Comparison of ENCODE assay signal across 18 cellular contexts in the genomic region with DNA sequence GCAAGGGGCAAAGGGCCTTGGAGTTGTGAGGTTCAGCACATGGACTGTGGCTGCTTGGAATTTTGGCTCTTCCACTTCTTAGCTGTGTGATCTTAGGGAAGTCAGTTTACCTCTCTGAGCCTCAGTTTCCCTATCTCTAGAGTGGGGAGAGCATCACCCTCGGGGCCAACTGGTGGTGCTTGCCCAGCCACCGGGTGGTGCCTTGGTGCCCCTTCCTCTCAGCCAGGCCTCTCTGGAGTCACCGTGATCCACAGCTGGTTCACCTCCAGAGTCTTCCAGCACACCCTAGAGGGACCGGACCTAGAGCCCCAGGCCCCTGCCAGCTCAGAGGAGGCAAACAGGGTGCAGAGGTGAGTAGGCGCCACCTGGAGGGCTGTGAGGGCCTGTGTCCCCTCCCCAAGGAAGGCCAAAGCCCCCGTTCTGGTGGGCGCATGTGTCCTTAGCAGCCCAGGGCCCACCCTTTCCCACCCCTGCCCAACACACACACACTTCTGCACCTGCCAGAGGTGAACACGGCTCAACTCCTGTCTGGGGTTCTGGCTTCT. TPM values are rescaled to one million over a fixed set of nuclear protein-coding genes. Genes with fewer than 3 reads are reported as not detected.
"Had no signal": no experiment of that assay in that cellular context is flagged by ENCODE, and none has a peak within 500 bp of the region (broad histone marks: within the 10 kb centered on the region; RNA-seq: fewer than 3 reads in every experiment).

No MANE protein-coding gene starts in this region.

- H3K4me3 Mint-ChIP-seq: activated naive CD8-positive, alpha-beta T cell treated with anti-CD3 and anti-CD28 coated beads for 36 hours; activated T-helper 1 cell treated with anti-CD3 and anti-CD28 coated beads, Interleukin-12 subunit alpha, Interleukin-12 subunit beta, Interleukin-2, Interleukin-4 antibody, amounts not matched to agents 30 ng/mL and 10 ng/mL and 1 ng/mL, durations not matched to agents 14 hours and 24 hours and 36 hours; effector memory CD8-positive, alpha-beta T cell had no signal

- H3K36me3 ChIP-seq: gastroesophageal sphincter, heart right ventricle, transverse colon had no signal

- H3K27me3 Mint-ChIP-seq: effector memory CD8-positive, alpha-beta T cell had no signal

- H3K4me1 Mint-ChIP-seq: activated naive CD8-positive, alpha-beta T cell treated with anti-CD3 and anti-CD28 coated beads for 36 hours had no signal

- H3K9me3 Mint-ChIP-seq: activated T-helper 1 cell treated with anti-CD3 and anti-CD28 coated beads, Interleukin-12 subunit alpha, Interleukin-12 subunit beta, Interleukin-2, Interleukin-4 antibody, amounts not matched to agents 30 ng/mL and 10 ng/mL and 1 ng/mL, durations not matched to agents 14 hours and 24 hours and 36 hours; effector memory CD8-positive, alpha-beta T cell had no signal

- H3K4me3 ChIP-seq: gastroesophageal sphincter, heart right ventricle, transverse colon had no signal

- H3K36me3 Mint-ChIP-seq: activated naive CD8-positive, alpha-beta T cell treated with anti-CD3 and anti-CD28 coated beads for 36 hours had no signal

- DNase-seq: activated CD4-positive, CD25-positive, alpha-beta regulatory T cell treated with anti-CD3 and anti-CD28 coated beads, Interleukin-2, amount 50 U/mL, for 72 hours; activated naive CD8-positive, alpha-beta T cell treated with anti-CD3 and anti-CD28 coated beads for 36 hours; anterior cingulate cortex; dermis blood vessel endothelial cell; effector memory CD8-positive, alpha-beta T cell; heart right ventricle; small intestine; stimulated activated CD4-positive, alpha-beta T cell treated with anti-CD3 and anti-CD28 coated beads, Interleukin-4, amount 100 ng/mL, for 4 hours; stimulated activated CD8-positive, alpha-beta memory T cell treated with anti-CD3 and anti-CD28 coated beads, Interleukin-4, amount 100 ng/mL, for 48 hours; stimulated activated naive CD4-positive, alpha-beta T cell treated with Interleukin-2 at 50 U/mL for 16 hours; T-helper 9 cell; transverse colon had no signal

- H3K27ac ChIP-seq: epithelial cell of prostate, gastroesophageal sphincter, heart right ventricle, transverse colon had no signal

- H3K27ac Mint-ChIP-seq: activated naive CD8-positive, alpha-beta T cell treated with anti-CD3 and anti-CD28 coated beads for 36 hours; activated T-helper 1 cell treated with anti-CD3 and anti-CD28 coated beads, Interleukin-12 subunit alpha, Interleukin-12 subunit beta, Interleukin-2, Interleukin-4 antibody, amounts not matched to agents 30 ng/mL and 10 ng/mL and 1 ng/mL, durations not matched to agents 14 hours and 24 hours and 36 hours; effector memory CD8-positive, alpha-beta T cell had no signal

- FAIRE-seq: small intestine had no signal

- H3K9me3 ChIP-seq: transverse colon had no signal

RNA-seq across cellular contexts. Expression of gene ADGRD2, which starts 7.7 kb away (rescaled TPM):
- total RNA-seq: activated CD8-positive, alpha-beta memory T cell treated with anti-CD3 and anti-CD28 coated beads for 36 hours; activated naive CD8-positive, alpha-beta T cell treated with anti-CD3 and anti-CD28 coated beads for 36 hours; activated T-helper 1 cell treated with anti-CD3 and anti-CD28 coated beads, Interleukin-12 subunit alpha, Interleukin-12 subunit beta, Interleukin-2, Interleukin-4 antibody, amounts not matched to agents 30 ng/mL and 10 ng/mL and 1 ng/mL, durations not matched to agents 14 hours and 24 hours and 36 hours; dermis blood vessel endothelial cell; gastroesophageal sphincter; lung microvascular endothelial cell; transverse colon had no signal
- polyA plus RNA-seq: small intestine had no signal

RNA-seq across cellular contexts. Expression of gene NR5A1, which starts 49.2 kb away (rescaled TPM):
- total RNA-seq: activated CD8-positive, alpha-beta memory T cell treated with anti-CD3 and anti-CD28 coated beads for 36 hours; activated naive CD8-positive, alpha-beta T cell treated with anti-CD3 and anti-CD28 coated beads for 36 hours; activated T-helper 1 cell treated with anti-CD3 and anti-CD28 coated beads, Interleukin-12 subunit alpha, Interleukin-12 subunit beta, Interleukin-2, Interleukin-4 antibody, amounts not matched to agents 30 ng/mL and 10 ng/mL and 1 ng/mL, durations not matched to agents 14 hours and 24 hours and 36 hours; cerebellum; dermis blood vessel endothelial cell; gastroesophageal sphincter; heart right ventricle; lung microvascular endothelial cell; transverse colon had no signal
